Comparison of ENCODE assay signal across 8 cellular contexts in the genomic region with DNA sequence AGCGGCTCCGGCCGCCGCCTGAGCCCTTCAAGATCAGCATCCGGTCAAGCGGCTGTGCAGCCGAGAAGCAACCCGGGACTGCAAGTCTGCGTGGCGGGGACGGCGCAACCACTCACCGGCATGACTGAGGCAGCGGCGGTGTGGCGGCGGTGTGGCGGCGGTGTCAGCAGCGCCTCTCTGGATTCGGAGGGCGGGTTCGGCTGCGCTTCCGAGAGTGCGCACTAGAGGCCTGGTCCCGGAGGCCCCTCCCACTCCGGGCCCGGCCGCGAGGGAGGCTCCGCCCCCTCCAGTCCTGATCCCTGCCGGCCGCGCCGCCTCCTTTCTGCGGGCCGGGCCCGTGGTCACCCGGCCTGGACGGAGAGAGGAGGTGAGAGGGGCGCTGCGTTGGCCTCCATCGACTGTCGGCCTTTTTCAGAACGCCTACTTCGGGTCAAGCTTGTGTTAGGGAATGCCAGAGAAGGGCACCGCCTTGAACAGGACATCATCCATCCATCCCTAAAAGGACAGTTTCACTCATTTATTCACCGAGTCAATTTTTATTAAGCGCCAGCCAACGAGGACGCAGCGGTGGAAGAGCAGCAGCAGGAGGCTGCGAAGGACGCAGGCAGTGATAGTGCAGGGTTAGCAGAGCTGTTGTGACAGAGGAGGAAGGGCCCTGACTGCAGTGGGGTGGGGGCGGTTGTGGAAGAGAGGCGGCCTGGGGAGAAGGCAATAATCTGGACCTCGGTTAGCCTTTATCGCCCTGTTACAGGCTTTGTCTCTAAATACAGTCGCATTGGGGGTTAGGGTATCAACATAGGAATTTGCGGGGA. TPM values are rescaled to one million over a fixed set of nuclear protein-coding genes. Genes with fewer than 3 reads are reported as not detected.
DNase-seq lines count a peak whose midpoint lies in the region; ATAC-seq, FAIRE-seq and TF ChIP-seq lines count a peak whose summit lies in the region.

TSS of gene ATOX1 (minus strand) at position 202 of the 812 bp plus-strand sequence. CDS start at position 122, 80 bp downstream.

- H3K27me3 Mint-ChIP-seq in T-helper 17 cell = no peaks in the 10 kb centered on the region

- peak; percentile 94 for FAIRE-seq in GM12892 (lab: Jason Lieb, UNC)
- peak; percentile 88 for FAIRE-seq in urothelium cell line (lab: Jason Lieb, UNC)

- TF ChIP-seq CTCF in left ventricle myocardium inferior (IDR thresholded peaks at IDR 0.05; ENCODE audit: borderline replicate concordance) = peak; percentile 47

- peak within 1 kb of the TSS; percentile 89 for H3K27ac ChIP-seq in left ventricle myocardium inferior (replicated peaks)

- peak; percentile 98 for TF ChIP-seq POLR2A in GM12892 (IDR thresholded peaks at IDR 0.05; ENCODE audit: low read depth, low read length)

- H3K27ac Mint-ChIP-seq in T-helper 17 cell = peak within 1 kb of the TSS; percentile 96

- H3K36me3 Mint-ChIP-seq in T-helper 17 cell (ENCODE audit: low read depth) = no peaks in the 10 kb centered on the region

- peaks cover 28% of the 10 kb centered on the region for H3K4me1 Mint-ChIP-seq in T-helper 17 cell

- peak within 1 kb of the TSS; percentile 94 for H3K4me3 Mint-ChIP-seq in T-helper 17 cell

- ATAC-seq in HG02610 (IDR thresholded peaks at IDR 0.05; ENCODE audit: unreplicated experiment) (peak; percentile 97), T-helper 17 cell (peak; percentile 99)

- DNase-seq in GM12892 (ENCODE audit: insufficient read length) (peak; percentile 97), NCI-H1092 treated with DMSO at 0.1 percent for 48 hours (lab: John Stamatoyannopoulos, UW) (peak; percentile 79), T-helper 17 cell (peak; percentile 87 to 91 (median 89)), amygdala (lab: John Stamatoyannopoulos, UW) (peak in 55 of 56 donors; percentile 55 to 94 (median 85)), left ventricle myocardium inferior (peak; percentile 93), pulmonary artery endothelial cell (ENCODE audit: low read depth, low spot score) (peak; percentile 60), urothelium cell line (ENCODE audit: low spot score) (peak; percentile 99)

- intact Hi-C loops in left ventricle myocardium inferior (cut with micrococcal nuclease) = no loop called here

- peak within 1 kb of the TSS; percentile 95 for H3K4me3 ChIP-seq in left ventricle myocardium inferior

- peaks cover 32% of the 10 kb centered on the region for H3K4me1 ChIP-seq in left ventricle myocardium inferior

- peaks cover 5% of the 10 kb centered on the region for H3K36me3 ChIP-seq in left ventricle myocardium inferior

- H3K9me3 ChIP-seq in T-helper 17 cell (ENCODE audit: control insufficient read depth, low read length, poor library complexity, severe bottlenecking) = no peaks in the 10 kb centered on the region
- no peaks in the 10 kb centered on the region for H3K9me3 ChIP-seq in left ventricle myocardium inferior (replicated peaks)

- H3K27me3 ChIP-seq in left ventricle myocardium inferior (ENCODE audit: low read depth) = no peaks in the 10 kb centered on the region

RNA-seq across cellular contexts. Expression of gene ATOX1, which starts in this region (rescaled TPM):
- 130 TPM for polyA plus RNA-seq in GM12892 (2012; ENCODE audit: missing spikeins)
- 10 to 100 TPM; 24.3 to 26.1 TPM for total RNA-seq in T-helper 17 cell
- 65.4 TPM for total RNA-seq in left ventricle myocardium inferior
- 63.6 and 68.7 TPM in 2 replicates for total RNA-seq in pulmonary artery endothelial cell

Comparison
In these comparisons a context has a peak if more than half of its experiments do, and no peak if none do; other contexts are left out.
1. Peak in every context shown above with its lines: DNase-seq, ATAC-seq, H3K4me3 ChIP-seq and H3K27ac ChIP-seq.